ENCODE assay signal across 29 cellular contexts in the genomic region with DNA sequence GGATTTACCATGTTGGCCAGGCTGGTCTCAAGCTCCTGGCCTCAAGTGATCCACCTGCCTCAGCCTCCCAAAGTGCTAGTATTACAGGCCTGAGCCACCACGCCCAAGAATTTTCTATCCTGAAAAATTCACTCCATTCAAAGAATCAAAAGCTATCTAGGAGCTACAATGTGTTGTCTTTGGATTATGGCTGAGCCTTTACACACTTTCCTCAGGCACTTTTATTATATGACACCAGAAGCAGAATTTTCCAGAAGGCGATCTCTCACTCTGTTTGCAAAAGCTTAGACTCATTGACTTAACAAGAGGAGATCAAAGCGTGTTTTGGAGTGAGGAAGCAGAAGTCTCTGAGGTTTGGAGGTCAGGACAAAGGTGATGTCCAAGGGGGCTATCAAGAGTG. TPM values are rescaled to one million over a fixed set of nuclear protein-coding genes. Genes with fewer than 3 reads are reported as not detected.
"Had no signal": no experiment of that assay in that cellular context is flagged by ENCODE, and none has a peak within 500 bp of the region (broad histone marks: within the 10 kb centered on the region; RNA-seq: fewer than 3 reads in every experiment).

No MANE protein-coding gene starts in this region.

- H3K27ac ChIP-seq: brain microvascular endothelial cell, coronary artery, dorsolateral prefrontal cortex, foreskin keratinocyte, gastrocnemius medialis, WERI-Rb-1 had no signal

- H3K27me3 ChIP-seq: brain microvascular endothelial cell, dorsolateral prefrontal cortex, foreskin keratinocyte, gastrocnemius medialis had no signal

- ATAC-seq: activated CD4-positive, CD25-positive, alpha-beta regulatory T cell treated with anti-CD3 and anti-CD28 coated beads, Interleukin-2, amount 50 U/mL, for 24 hours; activated CD8-positive, alpha-beta T cell treated with anti-CD3 and anti-CD28 coated beads for 36 hours; activated T-cell treated with anti-CD3 and anti-CD28 coated beads, Interleukin-2, amount 50 U/mL, for 4 hours; activated T-helper 17 cell treated with anti-CD3 and anti-CD28 coated beads, Interleukin-2, amount 50 U/mL, for 72 hours; effector memory CD8-positive, alpha-beta T cell; esophagus mucosa; foreskin keratinocyte; gastrocnemius medialis; T-helper 17 cell had no signal

- FAIRE-seq: astrocyte, bronchial epithelial cell had no signal

- H3K4me1 ChIP-seq: foreskin keratinocyte had no signal

- DNase-seq: activated B cell treated with CpG ODN at 0.5 μM for 24 hours; activated CD4-positive, alpha-beta T cell treated with anti-CD3 and anti-CD28 coated beads for 48 hours; activated CD4-positive, alpha-beta T cell treated with anti-CD3 and anti-CD28 coated beads, Interleukin-2, amount 50 U/mL, for 1 hour; activated CD4-positive, alpha-beta T cell treated with anti-CD3 and anti-CD28 coated beads, Interleukin-2, amount 50 U/mL, for 48 hours; activated CD8-positive, alpha-beta memory T cell treated with anti-CD3 and anti-CD28 coated beads for 24 hours; activated CD8-positive, alpha-beta T cell treated with anti-CD3 and anti-CD28 coated beads for 36 hours; activated effector memory CD4-positive, alpha-beta T cell treated with Interleukin-2 at 50 U/mL for 16 hours; activated gamma-delta T cell treated with Interleukin-2 at 50 U/mL for 16 hours; activated naive CD4-positive, alpha-beta T cell treated with anti-CD3 and anti-CD28 coated beads, Interleukin-2, amount 50 U/mL, for 16 hours; activated naive CD4-positive, alpha-beta T cell treated with Interleukin-2 at 50 U/mL for 16 hours; activated T-cell treated with anti-CD3 and anti-CD28 coated beads, Interleukin-2, amount 50 U/mL, for 4 hours; amniotic stem cell; anterior cingulate cortex; brain microvascular endothelial cell; dorsolateral prefrontal cortex; effector memory CD8-positive, alpha-beta T cell; foreskin keratinocyte; gastrocnemius medialis; T-helper 1 cell; T-helper 17 cell; T1000; WERI-Rb-1 had no signal

- H3K9me3 ChIP-seq: gastrocnemius medialis had no signal

- H3K36me3 ChIP-seq: brain microvascular endothelial cell, gastrocnemius medialis, WERI-Rb-1 had no signal

- H3K4me3 ChIP-seq: coronary artery had no signal

RNA-seq across cellular contexts. Expression of gene FAM124B, which starts 3.6 kb away (rescaled TPM):
- total RNA-seq: activated B cell treated with CpG ODN at 0.5 μM for 24 hours, astrocyte, bronchial epithelial cell, epithelial cell of proximal tubule, foreskin keratinocyte had no signal
- polyA plus RNA-seq: foreskin keratinocyte had no signal
